In genomic region chr1:178510155-178510554, GRCh38 we compare ENCODE assay signal across 34 cellular contexts. TPM values are rescaled to one million over a fixed set of nuclear protein-coding genes. Genes with fewer than 3 reads are reported as not detected.
"Had no signal": no experiment of that assay in that cellular context is flagged by ENCODE, and none has a peak within 500 bp of the region (broad histone marks: within the 10 kb centered on the region; RNA-seq: fewer than 3 reads in every experiment).

No MANE protein-coding gene starts in this region.

- H3K27me3 ChIP-seq: heart right ventricle, left lung, sigmoid colon, stomach, tibial artery, upper lobe of right lung had no signal

- ATAC-seq: esophagus mucosa; left lung; lower lobe of right lung; mucosa of descending colon; stimulated activated memory B cell treated with anti-CD40 and anti-IgM and Interleukin-4, amounts not matched to agents 10 μg/mL and 1 μg/mL and 100 μg/mL, for 72 hours; upper lobe of right lung had no signal

- H3K27ac ChIP-seq: heart right ventricle, left lung, lower lobe of right lung, sigmoid colon, stomach, tibial artery, upper lobe of right lung, VCaP had no signal

- H3K4me3 ChIP-seq: heart right ventricle, left lung, lower lobe of right lung, mucosa of descending colon, sigmoid colon, stomach, tibial artery, upper lobe of right lung had no signal

- H3K9me3 ChIP-seq: heart right ventricle, left lung, lower lobe of right lung, mucosa of descending colon, sigmoid colon, stomach, tibial artery, upper lobe of right lung had no signal

- DNase-seq: activated CD4-positive, alpha-beta memory T cell treated with anti-CD3 and anti-CD28 coated beads for 36 hours; activated CD4-positive, alpha-beta T cell treated with anti-CD3 and anti-CD28 coated beads, Interleukin-2, amount 10 ng/mL, durations not matched to agents 24 days and 14 days; activated CD8-positive, alpha-beta memory T cell treated with anti-CD3 and anti-CD28 coated beads, Interleukin-2, amount 50 U/mL, for 4 hours; activated gamma-delta T cell treated with Interleukin-2 at 50 U/mL for 16 hours; activated naive CD4-positive, alpha-beta T cell treated with anti-CD3 and anti-CD28 coated beads, Interleukin-2, amount 50 U/mL, for 16 hours; activated T-cell treated with anti-CD3 and anti-CD28 coated beads, Interleukin-2, amount 50 U/mL, for 24 hours; amygdala; caudate nucleus; endodermal cell; foreskin melanocyte; kidney glomerular epithelial cell; left lung; lower lobe of right lung; mucosa of descending colon; occipital lobe; small intestine; stimulated activated CD4-positive, alpha-beta T cell treated with anti-CD3 and anti-CD28 coated beads, Interleukin-1b, Interleukin-23, amount 100 ng/mL, for 48 hours; stimulated activated CD4-positive, alpha-beta T cell treated with anti-CD3 and anti-CD28 coated beads, Interleukin-4, amount 100 ng/mL, for 4 hours; stimulated activated CD8-positive, alpha-beta memory T cell treated with anti-CD3 and anti-CD28 coated beads, Interleukin-4, amount 100 ng/mL, for 48 hours; stomach; tibial artery; upper lobe of right lung had no signal

- H3K36me3 ChIP-seq: heart right ventricle, left lung, lower lobe of right lung, sigmoid colon, stomach, tibial artery, upper lobe of right lung had no signal

- H3K4me1 ChIP-seq: left lung, sigmoid colon, tibial artery had no signal

RNA-seq across cellular contexts. Expression of gene TEX35, which starts 2.8 kb away (rescaled TPM):
- total RNA-seq: activated CD4-positive, alpha-beta memory T cell treated with anti-CD3 and anti-CD28 coated beads for 36 hours; activated CD4-positive, alpha-beta T cell treated with anti-CD3 and anti-CD28 coated beads, Interleukin-2, amount 10 ng/mL, durations not matched to agents 24 days and 14 days; activated CD8-positive, alpha-beta memory T cell treated with anti-CD3 and anti-CD28 coated beads for 36 hours; chondrocyte; endodermal cell; glomerular endothelial cell; left lung; lower lobe of right lung; mesenteric fat pad; mucosa of descending colon; myocyte; neural crest cell; occipital lobe; sigmoid colon; stomach; T-helper 1 cell treated with Interleukin-12 subunit alpha and Interleukin-12 subunit beta and Interleukin-4 antibody, amounts not matched to agents 30 ng/mL and 1 ng/mL, for 36 hours; upper lobe of right lung had no signal
- polyA plus RNA-seq: sigmoid colon had no signal

RNA-seq across cellular contexts. Expression of gene CLEC20A, which starts 13.4 kb away (rescaled TPM):
- total RNA-seq: activated CD4-positive, alpha-beta memory T cell treated with anti-CD3 and anti-CD28 coated beads for 36 hours; activated CD4-positive, alpha-beta T cell treated with anti-CD3 and anti-CD28 coated beads, Interleukin-2, amount 10 ng/mL, durations not matched to agents 24 days and 14 days; activated CD8-positive, alpha-beta memory T cell treated with anti-CD3 and anti-CD28 coated beads for 36 hours; chondrocyte; esophagus mucosa; glomerular endothelial cell; heart right ventricle; left lung; lower lobe of right lung; mesenteric fat pad; mucosa of descending colon; myocyte; neural crest cell; occipital lobe; sigmoid colon; stomach; T-helper 1 cell treated with Interleukin-12 subunit alpha and Interleukin-12 subunit beta and Interleukin-4 antibody, amounts not matched to agents 30 ng/mL and 1 ng/mL, for 36 hours; upper lobe of right lung had no signal
- polyA plus RNA-seq: heart right ventricle had no signal
